ENCODE assay signal across 11 cellular contexts in the genomic region with DNA sequence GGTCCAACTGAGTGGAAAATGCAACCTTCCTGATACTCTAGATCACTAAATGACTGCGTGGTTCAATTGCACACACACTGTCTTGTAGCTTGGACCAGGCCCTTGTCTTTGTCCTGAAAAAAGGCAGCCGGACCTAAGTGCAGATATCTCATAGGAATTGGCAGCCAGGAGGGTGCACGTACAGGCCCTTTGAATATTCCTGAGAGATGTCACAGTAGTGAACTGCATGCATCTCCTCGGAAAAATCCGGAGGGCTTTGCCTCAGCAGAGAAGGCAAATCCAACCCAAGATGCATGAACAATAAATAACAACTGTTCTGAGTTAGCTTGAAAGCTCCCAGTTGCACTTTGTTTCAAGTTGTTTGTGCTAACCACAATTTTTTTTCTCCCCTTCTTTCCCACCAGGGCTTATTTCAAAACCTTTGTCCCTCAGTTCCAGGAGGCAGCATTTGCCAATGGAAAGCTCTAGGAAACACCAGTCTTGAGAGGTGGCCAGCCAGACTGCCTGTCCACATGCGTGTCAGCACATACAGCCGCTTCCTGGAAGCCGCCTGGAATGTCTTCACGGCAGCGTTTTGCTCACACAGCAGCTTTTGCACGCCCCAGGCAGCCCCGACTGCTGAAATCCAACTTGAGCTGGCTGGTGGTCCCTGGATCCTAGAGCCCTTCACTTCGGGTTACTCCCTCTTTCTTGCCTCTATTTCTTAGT. TPM values are rescaled to one million over a fixed set of nuclear protein-coding genes. Genes with fewer than 3 reads are reported as not detected.
DNase-seq lines count a peak whose midpoint lies in the region; ATAC-seq and TF ChIP-seq lines count a peak whose summit lies in the region.
"Had no signal": no experiment of that assay in that cellular context is flagged by ENCODE, and none has a peak within 500 bp of the region (broad histone marks: within the 10 kb centered on the region; RNA-seq: fewer than 3 reads in every experiment).

No MANE protein-coding gene starts in this region.

- no peak overlapping the region for H3K4me3 Mint-ChIP-seq in activated T-cell treated with anti-CD3 and anti-CD28 coated beads, Interleukin-2, amount 50 U/mL, for 24 hours
- peak overlapping the region in 2 of 3 experiments; percentile 14 to 58 for H3K4me3 Mint-ChIP-seq in nephron
- no peak overlapping the region for H3K4me3 Mint-ChIP-seq in CD8-positive, alpha-beta T cell
- H3K4me3 Mint-ChIP-seq: T-helper 1 cell treated with Interleukin-12 subunit alpha and Interleukin-12 subunit beta and Interleukin-4 antibody, amounts not matched to agents 30 μg/mL and 1 μg/mL, for 36 hours had no signal

- peak; percentile 70 for ATAC-seq in aorta (ENCODE audit: low FRiP score)
- ATAC-seq in CD8-positive, alpha-beta T cell, result no peak

- no peaks in the 10 kb centered on the region for H3K27me3 Mint-ChIP-seq in activated T-cell treated with anti-CD3 and anti-CD28 coated beads, Interleukin-2, amount 50 U/mL, for 24 hours
- no peaks in the 10 kb centered on the region for H3K27me3 Mint-ChIP-seq in nephron (ENCODE audit: low read depth)
- H3K27me3 Mint-ChIP-seq in CD8-positive, alpha-beta T cell (ENCODE audit: low read depth), result no peaks in the 10 kb centered on the region

- H3K36me3 Mint-ChIP-seq in activated T-cell treated with anti-CD3 and anti-CD28 coated beads, Interleukin-2, amount 50 U/mL, for 24 hours (ENCODE audit: low read depth), result peaks cover 5% of the 10 kb centered on the region
- no peaks in the 10 kb centered on the region for H3K36me3 Mint-ChIP-seq in nephron (ENCODE audit: low read depth)
- peaks cover 12% of the 10 kb centered on the region for H3K36me3 Mint-ChIP-seq in CD8-positive, alpha-beta T cell

- intact Hi-C loops in esophagus squamous epithelium (cut with DNase I), result no loop called here
- intact Hi-C loops in aorta (cut with DNase I), result no loop called here
- intact Hi-C loops in CD8-positive, alpha-beta T cell (cut with DNase I, micrococcal nuclease), result no loop called here

- H3K36me3 ChIP-seq in esophagus squamous epithelium (no peaks in the 10 kb centered on the region), aorta (ENCODE audit: control insufficient read depth in 1 of 2, insufficient read depth in 2 of 2, low read length in 1 of 2) (no peaks in the 10 kb centered on the region)
- H3K36me3 ChIP-seq in CD8-positive, alpha-beta T cell (ENCODE audit: insufficient read depth, low read length), result no peaks in the 10 kb centered on the region
- H3K36me3 ChIP-seq: pancreas had no signal

- POLR2A ChIA-PET in GM10248 (lab: Yijun Ruan, JAX), result no interaction called here
- POLR2A ChIA-PET in CD8-positive, alpha-beta T cell (lab: Charles Lee), result no interaction called here

- DNase-seq in activated T-cell treated with anti-CD3 and anti-CD28 coated beads, Interleukin-2, amount 50 U/mL, for 24 hours, result no peak
- DNase-seq in activated T-cell treated with anti-CD3 and anti-CD28 coated beads for 4 hours, result no peak
- DNase-seq in esophagus squamous epithelium (lab: John Stamatoyannopoulos, UW), result no peak
- DNase-seq in aorta, result peak; percentile 88 to 90
- DNase-seq in GM10248 (ENCODE audit: extremely low spot score), result no peak
- no peak for DNase-seq in cortex of kidney (lab: John Stamatoyannopoulos, UW)
- DNase-seq in CD8-positive, alpha-beta T cell, result no peak
- DNase-seq: 8988T, pancreas had no signal

- H3K4me1 ChIP-seq in esophagus squamous epithelium (peaks cover 21 to 85% (median 38%) of the 10 kb centered on the region in 3 donors), aorta (ENCODE audit: control insufficient read depth in 1 of 2, insufficient read depth in 2 of 2, low read length in 2 of 2) (peaks cover 0 to 4% of the 10 kb centered on the region in 2 donors)
- no peaks in the 10 kb centered on the region for H3K4me1 ChIP-seq in CD8-positive, alpha-beta T cell (ENCODE audit: insufficient read depth, low read length)

- CTCF ChIA-PET in GM10248 (lab: Yijun Ruan, JAX), result interaction anchor here (1.3 kb wide), 1 partner anchor 11 kb away, joined by 4 read pairs; no protein-coding TSS in a partner anchor
- CTCF ChIA-PET in CD8-positive, alpha-beta T cell (lab: Charles Lee), result no interaction called here

- peak overlapping the region; percentile 19 for H3K27ac Mint-ChIP-seq in activated T-cell treated with anti-CD3 and anti-CD28 coated beads, Interleukin-2, amount 50 U/mL, for 24 hours
- peak overlapping the region; percentile 86 to 96 (median 92) for H3K27ac Mint-ChIP-seq in nephron
- H3K27ac Mint-ChIP-seq in CD8-positive, alpha-beta T cell, result no peak overlapping the region
- H3K27ac Mint-ChIP-seq: T-helper 1 cell treated with Interleukin-12 subunit alpha and Interleukin-12 subunit beta and Interleukin-4 antibody, amounts not matched to agents 30 μg/mL and 1 μg/mL, for 36 hours had no signal

- no peak for TF ChIP-seq POLR2A in esophagus squamous epithelium (IDR thresholded peaks at IDR 0.05)

- no peaks in the 10 kb centered on the region for H3K9me3 Mint-ChIP-seq in activated T-cell treated with anti-CD3 and anti-CD28 coated beads, Interleukin-2, amount 50 U/mL, for 24 hours
- no peaks in the 10 kb centered on the region for H3K9me3 Mint-ChIP-seq in nephron
- H3K9me3 Mint-ChIP-seq in CD8-positive, alpha-beta T cell, result no peaks in the 10 kb centered on the region
- H3K9me3 Mint-ChIP-seq: T-helper 1 cell treated with Interleukin-12 subunit alpha and Interleukin-12 subunit beta and Interleukin-4 antibody, amounts not matched to agents 30 μg/mL and 1 μg/mL, for 36 hours had no signal

- H3K4me1 Mint-ChIP-seq in activated T-cell treated with anti-CD3 and anti-CD28 coated beads, Interleukin-2, amount 50 U/mL, for 24 hours (ENCODE audit: low read depth), result no peaks in the 10 kb centered on the region
- H3K4me1 Mint-ChIP-seq in nephron, result peaks cover 77% of the 10 kb centered on the region
- H3K4me1 Mint-ChIP-seq in CD8-positive, alpha-beta T cell (ENCODE audit: low read depth), result peaks cover 4% of the 10 kb centered on the region

- no peaks in the 10 kb centered on the region for H3K27me3 ChIP-seq in esophagus squamous epithelium
- H3K27me3 ChIP-seq in aorta (ENCODE audit: control insufficient read depth in 1 of 2, insufficient read depth in 2 of 2, low read length in 1 of 2), result no peaks in the 10 kb centered on the region
- no peaks in the 10 kb centered on the region for H3K27me3 ChIP-seq in CD8-positive, alpha-beta T cell (ENCODE audit: insufficient read depth, low read length)
- H3K27me3 ChIP-seq: pancreas had no signal

- H3K4me3 ChIP-seq in esophagus squamous epithelium (no peak overlapping the region), aorta (ENCODE audit: low read length in 2 of 2) (no peak overlapping the region)
- no peak overlapping the region for H3K4me3 ChIP-seq in CD8-positive, alpha-beta T cell (ENCODE audit: low read depth, low read length)
- H3K4me3 ChIP-seq: pancreas had no signal

- peak overlapping the region; percentile 47 to 83 (median 76) for H3K27ac ChIP-seq in esophagus squamous epithelium
- no peak overlapping the region for H3K27ac ChIP-seq in aorta (ENCODE audit: low read depth in 1 of 2, low read length in 2 of 2)
- H3K27ac ChIP-seq in CD8-positive, alpha-beta T cell (ENCODE audit: low read depth, low read length), result no peak overlapping the region

- peak in 1 of 6 experiments; percentile 6 for TF ChIP-seq CTCF in esophagus squamous epithelium (IDR thresholded peaks at IDR 0.05)
- TF ChIP-seq CTCF in nephron (IDR thresholded peaks at IDR 0.05; ENCODE audit: unreplicated experiment in 3 of 3), result no peak
- no peak for TF ChIP-seq CTCF in GM10248 (IDR thresholded peaks at IDR 0.05; ENCODE audit: control extremely low read depth, extremely low read depth, low read depth, missing control alignments)
- no peak for TF ChIP-seq CTCF in CD8-positive, alpha-beta T cell (IDR thresholded peaks at IDR 0.05)

- H3K9me3 ChIP-seq in esophagus squamous epithelium (no peaks in the 10 kb centered on the region), aorta (ENCODE audit: control insufficient read depth, low read length) (no peaks in the 10 kb centered on the region)
- H3K9me3 ChIP-seq in CD8-positive, alpha-beta T cell (ENCODE audit: low read length), result no peaks in the 10 kb centered on the region
- H3K9me3 ChIP-seq: pancreas had no signal

- 25 to 34% methylated on average over 13 of the region's 13 CpGs for WGBS in esophagus squamous epithelium, 2 donors
- 16 to 26% methylated on average over 13 of the region's 13 CpGs for WGBS in aorta, 2 donors

RNA-seq across cellular contexts. Expression of a gene that starts 54.5 kb away (rescaled TPM):
- total RNA-seq in esophagus squamous epithelium, result 100 to 1,000 TPM; 100 to 234 (median 144) TPM
- 100 to 1,000 TPM; 184 to 260 TPM for total RNA-seq in aorta
- polyA plus RNA-seq in aorta, result 10 to 100 TPM; 20.0 to 33.2 TPM
- total RNA-seq in CD8-positive, alpha-beta T cell, result 100 to 1,000 TPM; 359 to 360 TPM

Comparison
In these comparisons a context has a peak if more than half of its experiments do, and no peak if none do; other contexts are left out.
1. DNase-seq: peak in aorta (2 of 2); none in activated T-cell treated with anti-CD3 and anti-CD28 coated beads, Interleukin-2, amount 50 U/mL, for 24 hours (single experiment), activated T-cell treated with anti-CD3 and anti-CD28 coated beads for 4 hours (single experiment), esophagus squamous epithelium (single experiment), GM10248 (single experiment), cortex of kidney (single experiment) and CD8-positive, alpha-beta T cell (0 of 7).
2. H3K4me3 Mint-ChIP-seq: peak in nephron (2 of 3); none in activated T-cell treated with anti-CD3 and anti-CD28 coated beads, Interleukin-2, amount 50 U/mL, for 24 hours (single experiment) and CD8-positive, alpha-beta T cell (single experiment).
3. H3K27ac ChIP-seq: peak in esophagus squamous epithelium (4 of 4); none in aorta (0 of 2) and CD8-positive, alpha-beta T cell (single experiment).